Comparison of ENCODE assay signal across 1 cellular context in the genomic region with DNA sequence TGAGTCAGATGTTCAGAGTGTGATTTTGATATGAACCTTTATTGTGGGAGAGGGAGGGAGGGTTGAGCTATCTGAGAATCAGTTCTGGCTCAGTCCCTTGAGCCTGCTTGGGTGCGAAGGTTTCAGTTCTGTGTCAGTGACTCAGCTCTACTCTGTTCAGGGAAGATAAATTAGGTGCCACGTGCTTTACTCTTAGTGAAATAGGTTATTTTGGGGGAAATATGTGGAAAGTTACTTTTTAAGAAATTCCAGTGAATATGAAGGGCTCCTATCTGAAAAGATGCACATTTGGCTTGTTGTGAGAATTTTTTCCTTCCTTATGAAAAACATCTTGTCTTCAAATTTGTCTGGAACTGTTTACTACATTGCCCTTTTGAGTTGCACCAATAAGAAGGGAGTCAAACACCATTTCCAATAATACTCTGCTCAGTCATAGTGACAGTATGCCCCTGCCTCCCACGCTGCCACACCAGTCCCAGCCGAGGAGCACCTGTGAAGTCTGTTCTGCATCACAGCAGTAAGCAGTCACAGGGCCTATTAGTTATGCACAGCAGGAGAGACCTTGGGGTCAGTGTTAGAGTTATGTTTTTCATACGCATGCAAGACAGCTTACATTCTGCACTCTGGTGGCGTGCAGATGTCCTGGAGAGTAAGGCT.
TF ChIP-seq lines count a peak whose summit lies in the region.

No MANE protein-coding gene starts in this region.

TF ChIP-seq in K562, 482 proteins besides CTCF, POLR2A, EP300 and RAD21 (continued from another document and continues in another):
- no peak for TF ChIP-seq KDM2B (CRISPR knock-in tag; IDR thresholded peaks at IDR 0.05)
- no peak for TF ChIP-seq HMG20A (CRISPR knock-in tag; conservative IDR thresholded peaks at IDR 0.05)
- TF ChIP-seq, protein P1, sequence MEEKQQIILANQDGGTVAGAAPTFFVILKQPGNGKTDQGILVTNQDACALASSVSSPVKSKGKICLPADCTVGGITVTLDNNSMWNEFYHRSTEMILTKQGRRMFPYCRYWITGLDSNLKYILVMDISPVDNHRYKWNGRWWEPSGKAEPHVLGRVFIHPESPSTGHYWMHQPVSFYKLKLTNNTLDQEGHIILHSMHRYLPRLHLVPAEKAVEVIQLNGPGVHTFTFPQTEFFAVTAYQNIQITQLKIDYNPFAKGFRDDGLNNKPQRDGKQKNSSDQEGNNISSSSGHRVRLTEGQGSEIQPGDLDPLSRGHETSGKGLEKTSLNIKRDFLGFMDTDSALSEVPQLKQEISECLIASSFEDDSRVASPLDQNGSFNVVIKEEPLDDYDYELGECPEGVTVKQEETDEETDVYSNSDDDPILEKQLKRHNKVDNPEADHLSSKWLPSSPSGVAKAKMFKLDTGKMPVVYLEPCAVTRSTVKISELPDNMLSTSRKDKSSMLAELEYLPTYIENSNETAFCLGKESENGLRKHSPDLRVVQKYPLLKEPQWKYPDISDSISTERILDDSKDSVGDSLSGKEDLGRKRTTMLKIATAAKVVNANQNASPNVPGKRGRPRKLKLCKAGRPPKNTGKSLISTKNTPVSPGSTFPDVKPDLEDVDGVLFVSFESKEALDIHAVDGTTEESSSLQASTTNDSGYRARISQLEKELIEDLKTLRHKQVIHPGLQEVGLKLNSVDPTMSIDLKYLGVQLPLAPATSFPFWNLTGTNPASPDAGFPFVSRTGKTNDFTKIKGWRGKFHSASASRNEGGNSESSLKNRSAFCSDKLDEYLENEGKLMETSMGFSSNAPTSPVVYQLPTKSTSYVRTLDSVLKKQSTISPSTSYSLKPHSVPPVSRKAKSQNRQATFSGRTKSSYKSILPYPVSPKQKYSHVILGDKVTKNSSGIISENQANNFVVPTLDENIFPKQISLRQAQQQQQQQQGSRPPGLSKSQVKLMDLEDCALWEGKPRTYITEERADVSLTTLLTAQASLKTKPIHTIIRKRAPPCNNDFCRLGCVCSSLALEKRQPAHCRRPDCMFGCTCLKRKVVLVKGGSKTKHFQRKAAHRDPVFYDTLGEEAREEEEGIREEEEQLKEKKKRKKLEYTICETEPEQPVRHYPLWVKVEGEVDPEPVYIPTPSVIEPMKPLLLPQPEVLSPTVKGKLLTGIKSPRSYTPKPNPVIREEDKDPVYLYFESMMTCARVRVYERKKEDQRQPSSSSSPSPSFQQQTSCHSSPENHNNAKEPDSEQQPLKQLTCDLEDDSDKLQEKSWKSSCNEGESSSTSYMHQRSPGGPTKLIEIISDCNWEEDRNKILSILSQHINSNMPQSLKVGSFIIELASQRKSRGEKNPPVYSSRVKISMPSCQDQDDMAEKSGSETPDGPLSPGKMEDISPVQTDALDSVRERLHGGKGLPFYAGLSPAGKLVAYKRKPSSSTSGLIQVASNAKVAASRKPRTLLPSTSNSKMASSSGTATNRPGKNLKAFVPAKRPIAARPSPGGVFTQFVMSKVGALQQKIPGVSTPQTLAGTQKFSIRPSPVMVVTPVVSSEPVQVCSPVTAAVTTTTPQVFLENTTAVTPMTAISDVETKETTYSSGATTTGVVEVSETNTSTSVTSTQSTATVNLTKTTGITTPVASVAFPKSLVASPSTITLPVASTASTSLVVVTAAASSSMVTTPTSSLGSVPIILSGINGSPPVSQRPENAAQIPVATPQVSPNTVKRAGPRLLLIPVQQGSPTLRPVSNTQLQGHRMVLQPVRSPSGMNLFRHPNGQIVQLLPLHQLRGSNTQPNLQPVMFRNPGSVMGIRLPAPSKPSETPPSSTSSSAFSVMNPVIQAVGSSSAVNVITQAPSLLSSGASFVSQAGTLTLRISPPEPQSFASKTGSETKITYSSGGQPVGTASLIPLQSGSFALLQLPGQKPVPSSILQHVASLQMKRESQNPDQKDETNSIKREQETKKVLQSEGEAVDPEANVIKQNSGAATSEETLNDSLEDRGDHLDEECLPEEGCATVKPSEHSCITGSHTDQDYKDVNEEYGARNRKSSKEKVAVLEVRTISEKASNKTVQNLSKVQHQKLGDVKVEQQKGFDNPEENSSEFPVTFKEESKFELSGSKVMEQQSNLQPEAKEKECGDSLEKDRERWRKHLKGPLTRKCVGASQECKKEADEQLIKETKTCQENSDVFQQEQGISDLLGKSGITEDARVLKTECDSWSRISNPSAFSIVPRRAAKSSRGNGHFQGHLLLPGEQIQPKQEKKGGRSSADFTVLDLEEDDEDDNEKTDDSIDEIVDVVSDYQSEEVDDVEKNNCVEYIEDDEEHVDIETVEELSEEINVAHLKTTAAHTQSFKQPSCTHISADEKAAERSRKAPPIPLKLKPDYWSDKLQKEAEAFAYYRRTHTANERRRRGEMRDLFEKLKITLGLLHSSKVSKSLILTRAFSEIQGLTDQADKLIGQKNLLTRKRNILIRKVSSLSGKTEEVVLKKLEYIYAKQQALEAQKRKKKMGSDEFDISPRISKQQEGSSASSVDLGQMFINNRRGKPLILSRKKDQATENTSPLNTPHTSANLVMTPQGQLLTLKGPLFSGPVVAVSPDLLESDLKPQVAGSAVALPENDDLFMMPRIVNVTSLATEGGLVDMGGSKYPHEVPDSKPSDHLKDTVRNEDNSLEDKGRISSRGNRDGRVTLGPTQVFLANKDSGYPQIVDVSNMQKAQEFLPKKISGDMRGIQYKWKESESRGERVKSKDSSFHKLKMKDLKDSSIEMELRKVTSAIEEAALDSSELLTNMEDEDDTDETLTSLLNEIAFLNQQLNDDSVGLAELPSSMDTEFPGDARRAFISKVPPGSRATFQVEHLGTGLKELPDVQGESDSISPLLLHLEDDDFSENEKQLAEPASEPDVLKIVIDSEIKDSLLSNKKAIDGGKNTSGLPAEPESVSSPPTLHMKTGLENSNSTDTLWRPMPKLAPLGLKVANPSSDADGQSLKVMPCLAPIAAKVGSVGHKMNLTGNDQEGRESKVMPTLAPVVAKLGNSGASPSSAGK (IDR thresholded peaks at IDR 0.05), result peak; percentile 90
- TF ChIP-seq, protein P2, sequence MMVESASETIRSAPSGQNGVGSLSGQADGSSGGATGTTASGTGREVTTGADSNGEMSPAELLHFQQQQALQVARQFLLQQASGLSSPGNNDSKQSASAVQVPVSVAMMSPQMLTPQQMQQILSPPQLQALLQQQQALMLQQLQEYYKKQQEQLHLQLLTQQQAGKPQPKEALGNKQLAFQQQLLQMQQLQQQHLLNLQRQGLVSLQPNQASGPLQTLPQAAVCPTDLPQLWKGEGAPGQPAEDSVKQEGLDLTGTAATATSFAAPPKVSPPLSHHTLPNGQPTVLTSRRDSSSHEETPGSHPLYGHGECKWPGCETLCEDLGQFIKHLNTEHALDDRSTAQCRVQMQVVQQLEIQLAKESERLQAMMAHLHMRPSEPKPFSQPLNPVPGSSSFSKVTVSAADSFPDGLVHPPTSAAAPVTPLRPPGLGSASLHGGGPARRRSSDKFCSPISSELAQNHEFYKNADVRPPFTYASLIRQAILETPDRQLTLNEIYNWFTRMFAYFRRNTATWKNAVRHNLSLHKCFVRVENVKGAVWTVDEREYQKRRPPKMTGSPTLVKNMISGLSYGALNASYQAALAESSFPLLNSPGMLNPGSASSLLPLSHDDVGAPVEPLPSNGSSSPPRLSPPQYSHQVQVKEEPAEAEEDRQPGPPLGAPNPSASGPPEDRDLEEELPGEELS (CRISPR knock-in tag; IDR thresholded peaks at IDR 0.05; ENCODE audit: borderline replicate concordance), result no peak
- no peak for TF ChIP-seq KAT8 (IDR thresholded peaks at IDR 0.05; ENCODE audit: low read depth)
- TF ChIP-seq ASH1L (IDR thresholded peaks at IDR 0.05; ENCODE audit: borderline replicate concordance, low read depth, partially characterized antibody), result no peak
- no peak for TF ChIP-seq PHTF2 (CRISPR knock-in tag; IDR thresholded peaks at IDR 0.05)
- no peak for TF ChIP-seq KDM4B (IDR thresholded peaks at IDR 0.05; ENCODE audit: borderline replicate concordance in 2 of 2, low read depth in 1 of 2)
- no peak for TF ChIP-seq NR2C2 (CRISPR knock-in tag; IDR thresholded peaks at IDR 0.05)
- no peak for TF ChIP-seq NR2C2 (tag; IDR thresholded peaks at IDR 0.05)
- TF ChIP-seq, protein P3, sequence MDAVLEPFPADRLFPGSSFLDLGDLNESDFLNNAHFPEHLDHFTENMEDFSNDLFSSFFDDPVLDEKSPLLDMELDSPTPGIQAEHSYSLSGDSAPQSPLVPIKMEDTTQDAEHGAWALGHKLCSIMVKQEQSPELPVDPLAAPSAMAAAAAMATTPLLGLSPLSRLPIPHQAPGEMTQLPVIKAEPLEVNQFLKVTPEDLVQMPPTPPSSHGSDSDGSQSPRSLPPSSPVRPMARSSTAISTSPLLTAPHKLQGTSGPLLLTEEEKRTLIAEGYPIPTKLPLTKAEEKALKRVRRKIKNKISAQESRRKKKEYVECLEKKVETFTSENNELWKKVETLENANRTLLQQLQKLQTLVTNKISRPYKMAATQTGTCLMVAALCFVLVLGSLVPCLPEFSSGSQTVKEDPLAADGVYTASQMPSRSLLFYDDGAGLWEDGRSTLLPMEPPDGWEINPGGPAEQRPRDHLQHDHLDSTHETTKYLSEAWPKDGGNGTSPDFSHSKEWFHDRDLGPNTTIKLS (IDR thresholded peaks at IDR 0.05; ENCODE audit: borderline replicate concordance, low read depth), result peak; percentile 40; the same call in 1 of the 2 replicates
- no peak for TF ChIP-seq KLF1 (tag; IDR thresholded peaks at IDR 0.05)
- no peak for TF ChIP-seq KAT7 (CRISPR knock-in tag; IDR thresholded peaks at IDR 0.05; ENCODE audit: borderline replicate concordance)
- TF ChIP-seq HNRNPH1 (optimal IDR thresholded peaks at IDR 0.05; ENCODE audit: low read depth, low read length), result no peak
- TF ChIP-seq HLTF (IDR thresholded peaks at IDR 0.05), result no peak
- TF ChIP-seq, protein P4, sequence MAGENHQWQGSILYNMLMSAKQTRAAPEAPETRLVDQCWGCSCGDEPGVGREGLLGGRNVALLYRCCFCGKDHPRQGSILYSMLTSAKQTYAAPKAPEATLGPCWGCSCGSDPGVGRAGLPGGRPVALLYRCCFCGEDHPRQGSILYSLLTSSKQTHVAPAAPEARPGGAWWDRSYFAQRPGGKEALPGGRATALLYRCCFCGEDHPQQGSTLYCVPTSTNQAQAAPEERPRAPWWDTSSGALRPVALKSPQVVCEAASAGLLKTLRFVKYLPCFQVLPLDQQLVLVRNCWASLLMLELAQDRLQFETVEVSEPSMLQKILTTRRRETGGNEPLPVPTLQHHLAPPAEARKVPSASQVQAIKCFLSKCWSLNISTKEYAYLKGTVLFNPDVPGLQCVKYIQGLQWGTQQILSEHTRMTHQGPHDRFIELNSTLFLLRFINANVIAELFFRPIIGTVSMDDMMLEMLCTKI (IDR thresholded peaks at IDR 0.05; ENCODE audit: partially characterized antibody), result no peak
- no peak for TF ChIP-seq STAG1 (CRISPR knock-in tag; IDR thresholded peaks at IDR 0.05; ENCODE audit: borderline replicate concordance)
- no peak for TF ChIP-seq ZNF57 (CRISPR knock-in tag; IDR thresholded peaks at IDR 0.05)
- no peak for TF ChIP-seq ZSCAN32 (CRISPR knock-in tag; IDR thresholded peaks at IDR 0.05)
- no peak for TF ChIP-seq SMAD3 (CRISPR knock-in tag; conservative IDR thresholded peaks at IDR 0.05)
- TF ChIP-seq CBFA2T3 (IDR thresholded peaks at IDR 0.05), result peak; percentile 85
- TF ChIP-seq, protein P5, sequence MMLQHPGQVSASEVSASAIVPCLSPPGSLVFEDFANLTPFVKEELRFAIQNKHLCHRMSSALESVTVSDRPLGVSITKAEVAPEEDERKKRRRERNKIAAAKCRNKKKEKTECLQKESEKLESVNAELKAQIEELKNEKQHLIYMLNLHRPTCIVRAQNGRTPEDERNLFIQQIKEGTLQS (IDR thresholded peaks at IDR 0.05), result peak; percentile 63
- TF ChIP-seq, protein P5 (CRISPR knock-in tag; conservative IDR thresholded peaks at IDR 0.05), result no peak
- no peak for TF ChIP-seq NR2C1 (IDR thresholded peaks at IDR 0.05)
- 0 out of 2 replicates have a peak, but pooled peaks have one; percentile 14 for TF ChIP-seq NR2C1 (tag; IDR thresholded peaks at IDR 0.05)
- TF ChIP-seq, protein P6, sequence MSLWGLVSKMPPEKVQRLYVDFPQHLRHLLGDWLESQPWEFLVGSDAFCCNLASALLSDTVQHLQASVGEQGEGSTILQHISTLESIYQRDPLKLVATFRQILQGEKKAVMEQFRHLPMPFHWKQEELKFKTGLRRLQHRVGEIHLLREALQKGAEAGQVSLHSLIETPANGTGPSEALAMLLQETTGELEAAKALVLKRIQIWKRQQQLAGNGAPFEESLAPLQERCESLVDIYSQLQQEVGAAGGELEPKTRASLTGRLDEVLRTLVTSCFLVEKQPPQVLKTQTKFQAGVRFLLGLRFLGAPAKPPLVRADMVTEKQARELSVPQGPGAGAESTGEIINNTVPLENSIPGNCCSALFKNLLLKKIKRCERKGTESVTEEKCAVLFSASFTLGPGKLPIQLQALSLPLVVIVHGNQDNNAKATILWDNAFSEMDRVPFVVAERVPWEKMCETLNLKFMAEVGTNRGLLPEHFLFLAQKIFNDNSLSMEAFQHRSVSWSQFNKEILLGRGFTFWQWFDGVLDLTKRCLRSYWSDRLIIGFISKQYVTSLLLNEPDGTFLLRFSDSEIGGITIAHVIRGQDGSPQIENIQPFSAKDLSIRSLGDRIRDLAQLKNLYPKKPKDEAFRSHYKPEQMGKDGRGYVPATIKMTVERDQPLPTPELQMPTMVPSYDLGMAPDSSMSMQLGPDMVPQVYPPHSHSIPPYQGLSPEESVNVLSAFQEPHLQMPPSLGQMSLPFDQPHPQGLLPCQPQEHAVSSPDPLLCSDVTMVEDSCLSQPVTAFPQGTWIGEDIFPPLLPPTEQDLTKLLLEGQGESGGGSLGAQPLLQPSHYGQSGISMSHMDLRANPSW (CRISPR knock-in tag; IDR thresholded peaks at IDR 0.05), result no peak
- peak; percentile 68 for TF ChIP-seq ZNF316 (IDR thresholded peaks at IDR 0.05)
- no peak for TF ChIP-seq SAFB (IDR thresholded peaks at IDR 0.05; ENCODE audit: borderline replicate concordance, low read depth, low read length)
- TF ChIP-seq, protein P7, sequence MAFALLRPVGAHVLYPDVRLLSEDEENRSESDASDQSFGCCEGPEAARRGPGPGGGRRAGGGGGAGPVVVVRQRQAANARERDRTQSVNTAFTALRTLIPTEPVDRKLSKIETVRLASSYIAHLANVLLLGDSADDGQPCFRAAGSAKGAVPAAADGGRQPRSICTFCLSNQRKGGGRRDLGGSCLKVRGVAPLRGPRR (CRISPR knock-in tag; IDR thresholded peaks at IDR 0.05), result no peak
- TF ChIP-seq TAF9B (IDR thresholded peaks at IDR 0.05; ENCODE audit: partially characterized antibody), result no peak
- TF ChIP-seq ZNF232 (CRISPR knock-in tag; IDR thresholded peaks at IDR 0.05), result no peak
- TF ChIP-seq, protein P8, sequence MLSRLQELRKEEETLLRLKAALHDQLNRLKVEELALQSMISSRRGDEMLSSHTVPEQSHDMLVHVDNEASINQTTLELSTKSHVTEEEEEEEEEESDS (CRISPR knock-in tag; IDR thresholded peaks at IDR 0.05), result no peak
- no peak for TF ChIP-seq NR3C1 (CRISPR knock-in tag; IDR thresholded peaks at IDR 0.05)
- no peak for TF ChIP-seq ESRRA (IDR thresholded peaks at IDR 0.05; ENCODE audit: borderline replicate concordance, low read depth)
- TF ChIP-seq NR4A1 (CRISPR knock-in tag; IDR thresholded peaks at IDR 0.05), result no peak
- no peak for TF ChIP-seq NR4A1 (tag; IDR thresholded peaks at IDR 0.05)
- TF ChIP-seq KLF10 (CRISPR knock-in tag; IDR thresholded peaks at IDR 0.05), result no peak
- TF ChIP-seq STAT5A (IDR thresholded peaks at IDR 0.05; ENCODE audit: borderline replicate concordance, low read length), result peak; percentile 31; the same call in 1 of the 2 replicates
- TF ChIP-seq NUFIP1 (IDR thresholded peaks at IDR 0.05; ENCODE audit: partially characterized antibody), result no peak
- TF ChIP-seq CBX1 (IDR thresholded peaks at IDR 0.05; ENCODE audit: low read depth), result no peak
- TF ChIP-seq TRIM24 (IDR thresholded peaks at IDR 0.05), result peak in 1 of 2 experiments; percentile 41; a peak in 3 of 4 replicates
- no peak for TF ChIP-seq OTX1 (CRISPR knock-in tag; IDR thresholded peaks at IDR 0.05)
- TF ChIP-seq PRPF4 (IDR thresholded peaks at IDR 0.05; ENCODE audit: insufficient read depth, low read depth, low read length, poor library complexity, severe bottlenecking), result no peak
